28 cellular contexts compared by ENCODE assay signal in the genomic region with DNA sequence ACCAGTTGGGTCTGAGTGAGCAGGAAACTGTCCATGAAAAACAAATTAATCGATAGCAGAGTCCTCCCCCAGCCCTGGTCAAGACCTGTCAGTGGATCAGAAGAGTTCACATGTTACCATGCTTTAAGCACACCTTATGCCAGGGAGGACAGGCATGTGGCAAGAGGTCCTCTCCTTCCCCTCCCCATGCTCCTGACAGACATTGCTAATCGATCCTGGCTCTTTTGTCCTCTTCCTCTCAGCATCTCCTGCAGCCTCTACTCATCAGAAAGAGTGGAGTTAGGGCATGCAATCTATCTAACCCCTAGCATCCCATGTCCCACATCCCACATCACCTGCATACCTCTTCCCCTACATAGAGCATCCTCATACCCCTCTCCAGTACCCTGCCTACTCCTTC.
"Had no signal": no experiment of that assay in that cellular context is flagged by ENCODE, and none has a peak within 500 bp of the region (broad histone marks: within the 10 kb centered on the region; RNA-seq: fewer than 3 reads in every experiment).

No MANE protein-coding gene starts in this region.

- H3K36me3 Mint-ChIP-seq: activated naive CD4-positive, alpha-beta T cell treated with anti-CD3 and anti-CD28 coated beads, Interleukin-2, amount 50 U/mL, for 72 hours had no signal

- H3K27ac Mint-ChIP-seq: activated CD8-positive, alpha-beta T cell treated with anti-CD3 and anti-CD28 coated beads for 36 hours; activated naive CD4-positive, alpha-beta T cell treated with anti-CD3 and anti-CD28 coated beads, Interleukin-2, amount 50 U/mL, for 72 hours; activated naive CD8-positive, alpha-beta T cell treated with anti-CD3 and anti-CD28 coated beads, Interleukin-2, amount 50 U/mL, for 24 hours had no signal

- DNase-seq: activated CD4-positive, alpha-beta T cell treated with anti-CD3 and anti-CD28 coated beads for 4 hours; activated CD8-positive, alpha-beta memory T cell treated with anti-CD3 and anti-CD28 coated beads, Interleukin-2, amount 50 U/mL, for 4 hours; activated CD8-positive, alpha-beta T cell treated with anti-CD3 and anti-CD28 coated beads for 36 hours; activated effector memory CD4-positive, alpha-beta T cell treated with Interleukin-2 at 50 U/mL for 16 hours; activated naive CD4-positive, alpha-beta T cell treated with Interleukin-2 at 50 U/mL for 16 hours; activated naive CD8-positive, alpha-beta T cell treated with anti-CD3 and anti-CD28 coated beads, Interleukin-2, amount 50 U/mL, for 24 hours; amniotic stem cell; brain microvascular endothelial cell; MV-4-11; NCI-H1092 treated with DMSO at 0.1 percent for 48 hours; NCI-H1417 treated with DMSO at 0.1 percent for 48 hours; NCI-H1694; NCI-H2029; NCI-H2107; NCI-H2171 treated with DMSO at 0.1 percent for 48 hours; NCI-H510A; NCI-H526 treated with DMSO at 0.1 percent for 48 hours; NCI-H82; OCI-M1; Right ventricle myocardium superior; RPMI8226; SJCRH30; SK-N-SH; T-helper 1 cell had no signal

- H3K4me3 Mint-ChIP-seq: activated CD8-positive, alpha-beta T cell treated with anti-CD3 and anti-CD28 coated beads for 36 hours; activated naive CD8-positive, alpha-beta T cell treated with anti-CD3 and anti-CD28 coated beads, Interleukin-2, amount 50 U/mL, for 24 hours had no signal

- H3K27me3 Mint-ChIP-seq: activated CD8-positive, alpha-beta T cell treated with anti-CD3 and anti-CD28 coated beads for 36 hours; activated naive CD8-positive, alpha-beta T cell treated with anti-CD3 and anti-CD28 coated beads, Interleukin-2, amount 50 U/mL, for 24 hours had no signal

- H3K9me2 ChIP-seq: SK-N-SH had no signal

- H3K4me2 ChIP-seq: SK-N-SH had no signal

- H3K27me3 ChIP-seq: ascending aorta, brain microvascular endothelial cell, cardiac muscle cell, SJCRH30 had no signal

- H3K4me3 ChIP-seq: ascending aorta, cardiac muscle cell, SJCRH30 had no signal

- H3K9ac ChIP-seq: SK-N-SH had no signal

- H3K9me3 ChIP-seq: ascending aorta, SJCRH30, SK-N-SH had no signal

- H3K27ac ChIP-seq: ascending aorta, brain microvascular endothelial cell, cardiac muscle cell, SJCRH30 had no signal

- H3K36me3 ChIP-seq: ascending aorta, brain microvascular endothelial cell, cardiac muscle cell, SJCRH30 had no signal

- H3K4me1 Mint-ChIP-seq: activated naive CD8-positive, alpha-beta T cell treated with anti-CD3 and anti-CD28 coated beads, Interleukin-2, amount 50 U/mL, for 24 hours had no signal

- H3K9me3 Mint-ChIP-seq: activated CD8-positive, alpha-beta T cell treated with anti-CD3 and anti-CD28 coated beads for 36 hours; activated naive CD4-positive, alpha-beta T cell treated with anti-CD3 and anti-CD28 coated beads, Interleukin-2, amount 50 U/mL, for 72 hours; activated naive CD8-positive, alpha-beta T cell treated with anti-CD3 and anti-CD28 coated beads, Interleukin-2, amount 50 U/mL, for 24 hours had no signal

- ATAC-seq: activated CD8-positive, alpha-beta T cell treated with anti-CD3 and anti-CD28 coated beads for 36 hours; activated naive CD4-positive, alpha-beta T cell treated with anti-CD3 and anti-CD28 coated beads, Interleukin-2, amount 50 U/mL, for 72 hours; activated naive CD8-positive, alpha-beta T cell treated with anti-CD3 and anti-CD28 coated beads, Interleukin-2, amount 50 U/mL, for 24 hours; Panc1 had no signal
